Comparison of ENCODE assay signal across 31 cellular contexts in the genomic region with DNA sequence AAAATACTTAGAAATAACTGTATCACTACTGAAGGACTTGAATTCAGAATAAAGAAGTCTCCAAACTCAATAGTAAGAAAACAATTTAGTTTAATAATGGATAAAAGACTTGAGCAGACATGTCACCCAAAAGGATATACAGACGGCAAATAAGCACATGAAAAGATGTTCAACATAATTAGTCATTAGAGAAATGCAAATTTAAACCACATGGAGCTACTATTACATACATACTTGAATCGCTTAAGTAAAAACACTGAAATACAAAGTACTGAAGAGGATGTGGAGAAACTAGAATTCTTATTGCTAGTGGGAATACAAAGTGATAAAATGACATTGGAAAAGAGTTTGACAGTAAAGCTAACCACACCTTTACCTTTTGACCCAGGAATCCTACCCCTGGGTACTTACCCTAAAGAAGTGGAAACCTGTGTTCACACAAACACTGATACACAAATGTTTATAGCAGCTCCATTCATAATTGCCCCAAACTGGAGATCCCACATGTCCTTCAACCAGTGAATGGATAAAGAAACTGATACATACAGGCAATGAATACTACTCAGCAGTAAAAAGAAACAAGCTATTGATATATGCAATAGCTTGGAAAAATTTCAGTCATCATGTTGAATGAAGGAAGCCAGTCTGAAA. TPM values are rescaled to one million over a fixed set of nuclear protein-coding genes. Genes with fewer than 3 reads are reported as not detected.
DNase-seq lines count a peak whose midpoint lies in the region; ATAC-seq, FAIRE-seq and TF ChIP-seq lines count a peak whose summit lies in the region.
"Had no signal": no experiment of that assay in that cellular context is flagged by ENCODE, and none has a peak within 500 bp of the region (broad histone marks: within the 10 kb centered on the region; RNA-seq: fewer than 3 reads in every experiment).

No MANE protein-coding gene starts in this region.

- peak overlapping the region; percentile 22 for H3K27ac Mint-ChIP-seq in activated naive CD4-positive, alpha-beta T cell treated with anti-CD3 and anti-CD28 coated beads for 36 hours
- peak overlapping the region; percentile 4 for H3K27ac Mint-ChIP-seq in astrocyte (ENCODE audit: unreplicated experiment)

- H3K79me2 ChIP-seq in astrocyte (ENCODE audit: insufficient read depth, low read length) (peaks cover 26% of the 10 kb centered on the region), smooth muscle cell (ENCODE audit: low read depth) (peaks cover 25% of the 10 kb centered on the region)

- H4K20me1 ChIP-seq in astrocyte (ENCODE audit: insufficient read depth, low read length): no peaks in the 10 kb centered on the region
- peaks cover 50% of the 10 kb centered on the region for H4K20me1 ChIP-seq in smooth muscle cell (ENCODE audit: low read depth)

- peak overlapping the region; percentile 9 for H3K4me2 ChIP-seq in astrocyte (ENCODE audit: low read length)
- H3K4me2 ChIP-seq in smooth muscle cell: no peak overlapping the region

- no peak overlapping the region for H3K4me3 Mint-ChIP-seq in activated naive CD4-positive, alpha-beta T cell treated with anti-CD3 and anti-CD28 coated beads for 36 hours
- H3K4me3 Mint-ChIP-seq in astrocyte (ENCODE audit: unreplicated experiment): no peak overlapping the region

- no peaks in the 10 kb centered on the region for H3K9me3 Mint-ChIP-seq in activated naive CD4-positive, alpha-beta T cell treated with anti-CD3 and anti-CD28 coated beads for 36 hours
- H3K9me3 Mint-ChIP-seq in astrocyte (ENCODE audit: unreplicated experiment): no peaks in the 10 kb centered on the region

- CTCF ChIA-PET in activated naive CD4-positive, alpha-beta T cell treated with anti-CD3 and anti-CD28 coated beads for 36 hours (lab: Charles Lee): interaction anchor here (0.6 to 4.3 kb wide), 7 partner anchors 10 to 110 kb away, joined by 3 to 33 read pairs (median 3); no protein-coding TSS in a partner anchor

- H3K27me3 ChIP-seq in astrocyte (ENCODE audit: insufficient read depth, low read length): no peaks in the 10 kb centered on the region
- no peaks in the 10 kb centered on the region for H3K27me3 ChIP-seq in smooth muscle cell (ENCODE audit: low read depth)
- H3K27me3 ChIP-seq: left lung, SJCRH30, spleen, upper lobe of left lung had no signal

- TF ChIP-seq CTCF in astrocyte (IDR thresholded peaks at IDR 0.05; ENCODE audit: insufficient read depth, low read depth, low read length): no peak
- TF ChIP-seq CTCF in smooth muscle cell (IDR thresholded peaks at IDR 0.05; ENCODE audit: borderline replicate concordance, insufficient read depth, poor library complexity, severe bottlenecking): no peak

- no peak overlapping the region for H3K9ac ChIP-seq in astrocyte (ENCODE audit: low read length)
- H3K9ac ChIP-seq in smooth muscle cell (ENCODE audit: low read depth): no peak overlapping the region

- 62% methylated on average over 2 of the region's 2 CpGs for WGBS in smooth muscle cell (ENCODE audit: low lambda C conversion rate)

- H3K4me1 ChIP-seq in astrocyte (ENCODE audit: insufficient read depth, low read length) (peaks cover 27% of the 10 kb centered on the region), smooth muscle cell (ENCODE audit: low read depth) (peaks cover 29% of the 10 kb centered on the region)

- H2AFZ ChIP-seq in astrocyte (ENCODE audit: low read depth, low read length) (no peak overlapping the region), smooth muscle cell (ENCODE audit: low read depth) (no peak overlapping the region)

- H3K9me3 ChIP-seq in astrocyte (ENCODE audit: insufficient read depth, low read depth, low read length): no peaks in the 10 kb centered on the region
- no peaks in the 10 kb centered on the region for H3K9me3 ChIP-seq in smooth muscle cell (replicated peaks; ENCODE audit: low read depth)
- H3K9me3 ChIP-seq: left lung, SJCRH30, spleen, upper lobe of left lung had no signal

- intact Hi-C loops in activated naive CD4-positive, alpha-beta T cell treated with anti-CD3 and anti-CD28 coated beads for 36 hours (cut with micrococcal nuclease): loop anchor here (1.0 kb wide), 3 partner anchors 58 to 96 kb away; a partner anchor contains a TSS

- peaks cover 6% of the 10 kb centered on the region for H3K36me3 Mint-ChIP-seq in activated naive CD4-positive, alpha-beta T cell treated with anti-CD3 and anti-CD28 coated beads for 36 hours (ENCODE audit: low read depth)
- peaks cover 4% of the 10 kb centered on the region for H3K36me3 Mint-ChIP-seq in astrocyte (ENCODE audit: low read depth, unreplicated experiment)

- peak; percentile 34 for FAIRE-seq in astrocyte (lab: Jason Lieb, UNC)
- FAIRE-seq: islet of Langerhans, RCC 7860 had no signal

- ATAC-seq in GM18868 (IDR thresholded peaks at IDR 0.05; ENCODE audit: unreplicated experiment): no peak
- ATAC-seq in GM21360 (IDR thresholded peaks at IDR 0.05; ENCODE audit: unreplicated experiment): no peak
- ATAC-seq: HCT116, left lung, right cardiac atrium had no signal

- DNase-seq in activated naive CD4-positive, alpha-beta T cell treated with anti-CD3 and anti-CD28 coated beads for 36 hours: no peak
- DNase-seq in activated naive CD4-positive, alpha-beta T cell treated with anti-CD3 and anti-CD28 coated beads, Interleukin-2, amount 50 U/mL, for 16 hours: no peak
- DNase-seq in HCEC 1CT (peak; percentile 14), astrocyte (ENCODE audit: low read depth) (no peak), smooth muscle cell (lab: John Stamatoyannopoulos, UW; ENCODE audit: unreplicated experiment) (no peak), EL (no peak)
- DNase-seq: activated CD4-positive, CD25-positive, alpha-beta regulatory T cell; C1 segment of cervical spinal cord; central memory CD4-positive, alpha-beta T cell; DMS79; GF-D8; glutamatergic neuron; KBM-7; left lung; mesendoderm; MM.1S; NCI-H1436; NCI-H2081 treated with DMSO at 0.1 percent for 48 hours; NCI-H226; NCI-H69; posterior cingulate gyrus; right cardiac atrium; SJCRH30; spleen; substantia nigra; upper lobe of left lung had no signal

- H3K27me3 Mint-ChIP-seq in activated naive CD4-positive, alpha-beta T cell treated with anti-CD3 and anti-CD28 coated beads for 36 hours (ENCODE audit: low read depth): no peaks in the 10 kb centered on the region
- no peaks in the 10 kb centered on the region for H3K27me3 Mint-ChIP-seq in astrocyte (ENCODE audit: low read depth, unreplicated experiment)

- peaks cover 2% of the 10 kb centered on the region for H3K36me3 ChIP-seq in astrocyte (ENCODE audit: insufficient read depth, low read length)
- no peaks in the 10 kb centered on the region for H3K36me3 ChIP-seq in smooth muscle cell (ENCODE audit: low read depth)

- H3K27ac ChIP-seq in astrocyte (ENCODE audit: low read depth, low read length) (peak overlapping the region; percentile 10), smooth muscle cell (ENCODE audit: low read depth) (peak overlapping the region; percentile 93)
- H3K27ac ChIP-seq: left lung, SJCRH30, spleen, upper lobe of left lung had no signal

- peaks cover 11% of the 10 kb centered on the region for H3F3A ChIP-seq in smooth muscle cell (ENCODE audit: low read depth)

- peaks cover 39% of the 10 kb centered on the region for H3K4me1 Mint-ChIP-seq in activated naive CD4-positive, alpha-beta T cell treated with anti-CD3 and anti-CD28 coated beads for 36 hours (ENCODE audit: low read depth)
- H3K4me1 Mint-ChIP-seq in astrocyte (ENCODE audit: low read depth, unreplicated experiment): peaks cover 23% of the 10 kb centered on the region

- H3K4me3 ChIP-seq in astrocyte (ENCODE audit: insufficient read depth, low read depth, low read length) (no peak overlapping the region), smooth muscle cell (no peak overlapping the region)
- H3K4me3 ChIP-seq: left lung, SJCRH30, spleen, upper lobe of left lung had no signal

RNA-seq across cellular contexts. Expression of a gene that starts 54.3 kb away (rescaled TPM):
- total RNA-seq in activated naive CD4-positive, alpha-beta T cell treated with anti-CD3 and anti-CD28 coated beads for 36 hours: 100 to 1,000 TPM; 328 to 345 TPM
- total RNA-seq in astrocyte (35.7 and 39.9 TPM in 2 replicates), smooth muscle cell (32.6 and 35.9 TPM in 2 replicates)
- 38.1 and 44.3 TPM in 2 replicates for polyA plus RNA-seq in smooth muscle cell
